ENCODE assay signal across 8 cellular contexts in genomic region chr9:5608298-5609254, GRCh38. TPM values are rescaled to one million over a fixed set of nuclear protein-coding genes. Genes with fewer than 3 reads are reported as not detected.
DNase-seq lines count a peak whose midpoint lies in the region; ATAC-seq, FAIRE-seq and TF ChIP-seq lines count a peak whose summit lies in the region.

No MANE protein-coding gene starts in this region.

- peaks cover 0 to 2% (median 0%) of the 10 kb centered on the region in 3 donors for H3K36me3 Mint-ChIP-seq in CD8-positive, alpha-beta memory T cell
- H3K36me3 Mint-ChIP-seq in progenitor cell of endocrine pancreas (ENCODE audit: insufficient read depth) (peaks cover 2% of the 10 kb centered on the region), endothelial cell (ENCODE audit: low read depth, unreplicated experiment) (no peaks in the 10 kb centered on the region)

- H3K4me1 ChIP-seq in CD8-positive, alpha-beta memory T cell (ENCODE audit: insufficient read depth, low read length): peaks cover 10% of the 10 kb centered on the region
- H3K4me1 ChIP-seq in OCI-LY7 (ENCODE audit: insufficient read depth, low read length, poor library complexity, severe bottlenecking) (peaks cover 21% of the 10 kb centered on the region), small intestine (ENCODE audit: control insufficient read depth in 2 of 2, insufficient read depth in 1 of 2, low read depth in 1 of 2, low read length in 1 of 2) (no peaks in the 10 kb centered on the region)

- peaks cover 6% of the 10 kb centered on the region; the same call in 1 of the 2 replicates for H3K79me2 ChIP-seq in OCI-LY7 (ENCODE audit: insufficient read depth, low read depth, low read length)

- 19 to 44% (median 36%) methylated on average over 6 of the region's 6 CpGs for WGBS in small intestine, 3 donors

- H3K9me2 ChIP-seq in OCI-LY7 (ENCODE audit: insufficient read depth, low read length): no peaks in the 10 kb centered on the region

- CTCF ChIA-PET in CD8-positive, alpha-beta memory T cell (lab: Charles Lee): no interaction called here
- CTCF ChIA-PET in OCI-LY7 (lab: Charles Lee; ENCODE audit: unreplicated experiment): no interaction called here

- H3K4me3 ChIP-seq in CD8-positive, alpha-beta memory T cell (ENCODE audit: low read length): peak overlapping the region; percentile 30
- peak overlapping the region; percentile 60 for H3K4me3 ChIP-seq in OCI-LY7 (ENCODE audit: low read depth, low read length, poor library complexity, severe bottlenecking)
- H3K4me3 ChIP-seq in fibroblast of pulmonary artery (replicated peaks; ENCODE audit: low read depth, low read length): peak overlapping the region; percentile 2
- peak overlapping the region in 1 of 2 donors; percentile 50 for H3K4me3 ChIP-seq in small intestine (ENCODE audit: low read depth in 1 of 2, low read length in 2 of 2)

- H2AFZ ChIP-seq in OCI-LY7 (ENCODE audit: low read length): peak overlapping the region; percentile 11; the same call in 1 of the 2 replicates

- H3K27ac ChIP-seq in CD8-positive, alpha-beta memory T cell (ENCODE audit: low read depth, low read length): no peak overlapping the region
- H3K27ac ChIP-seq in OCI-LY7 (ENCODE audit: low read depth, low read length, poor library complexity, severe bottlenecking): peak overlapping the region; percentile 34
- peak overlapping the region; percentile 48 to 86 for H3K27ac ChIP-seq in small intestine (ENCODE audit: low read depth in 1 of 2, low read length in 1 of 2)

- DNase-seq in CD8-positive, alpha-beta memory T cell: no peak
- DNase-seq in OCI-LY7 (ENCODE audit: low spot score): peak; percentile 41
- DNase-seq in fibroblast of pulmonary artery (ENCODE audit: low read depth): peak; percentile 12
- DNase-seq in small intestine: peak; percentile 75
- no peak for DNase-seq in stimulated activated CD4-positive, alpha-beta T cell treated with anti-CD3 and anti-CD28 coated beads, Interleukin-2, amount 100 ng/mL, for 48 hours
- no peak for DNase-seq in progenitor cell of endocrine pancreas (ENCODE audit: low spot score, unreplicated experiment)
- no peak for DNase-seq in endothelial cell (ENCODE audit: low spot score)

- no peaks in the 10 kb centered on the region for H3K9me3 Mint-ChIP-seq in CD8-positive, alpha-beta memory T cell
- H3K9me3 Mint-ChIP-seq in progenitor cell of endocrine pancreas (ENCODE audit: low read depth) (peaks cover 4% of the 10 kb centered on the region), endothelial cell (ENCODE audit: unreplicated experiment) (no peaks in the 10 kb centered on the region)

- H3K27me3 Mint-ChIP-seq in CD8-positive, alpha-beta memory T cell: no peaks in the 10 kb centered on the region
- H3K27me3 Mint-ChIP-seq in progenitor cell of endocrine pancreas: no peaks in the 10 kb centered on the region
- H3K27me3 Mint-ChIP-seq in endothelial cell (ENCODE audit: unreplicated experiment): no peaks in the 10 kb centered on the region

- peak; percentile 32; the same call in 1 of the 2 replicates for TF ChIP-seq CTCF in OCI-LY7 (conservative IDR thresholded peaks at IDR 0.05; ENCODE audit: low read length)
- TF ChIP-seq CTCF in fibroblast of pulmonary artery (IDR thresholded peaks at IDR 0.05; ENCODE audit: low read length, missing control alignments): no peak
- no peak for TF ChIP-seq CTCF in progenitor cell of endocrine pancreas (IDR thresholded peaks at IDR 0.05; ENCODE audit: unreplicated experiment)
- no peak for TF ChIP-seq CTCF in endothelial cell (IDR thresholded peaks at IDR 0.05; ENCODE audit: unreplicated experiment)

- POLR2A ChIA-PET in CD8-positive, alpha-beta memory T cell (lab: Charles Lee): no interaction called here
- POLR2A ChIA-PET in OCI-LY7 (lab: Charles Lee): interaction anchor here (0.7 to 4.8 kb wide), 8 partner anchors 11 to 906 kb away, joined by 3 to 25 read pairs (median 6); partner anchors contain the start of gene RIC1

- BruUV-seq in OCI-LY7 (replicated peaks; lab: Mats Ljungman, UMichigan): no TSS peak

- FAIRE-seq in small intestine (lab: Jason Lieb, UNC): peak; percentile 23

- no peaks in the 10 kb centered on the region for H4K20me1 ChIP-seq in OCI-LY7 (ENCODE audit: insufficient read depth, low read length)

- peak; percentile 64 for ATAC-seq in GM21447 (IDR thresholded peaks at IDR 0.05; ENCODE audit: unreplicated experiment)

- H3K36me3 ChIP-seq in CD8-positive, alpha-beta memory T cell (ENCODE audit: insufficient read depth, low read length): no peaks in the 10 kb centered on the region
- H3K36me3 ChIP-seq in OCI-LY7 (ENCODE audit: insufficient read depth, low read length) (peaks cover 38% of the 10 kb centered on the region), small intestine (ENCODE audit: control insufficient read depth in 2 of 2, insufficient read depth in 2 of 2, low read length in 2 of 2) (no peaks in the 10 kb centered on the region)

- H3K27ac Mint-ChIP-seq in CD8-positive, alpha-beta memory T cell: peak overlapping the region in 4 of 8 donors; percentile 26 to 81 (median 62)
- H3K27ac Mint-ChIP-seq in progenitor cell of endocrine pancreas (no peak overlapping the region), endothelial cell (ENCODE audit: unreplicated experiment) (no peak overlapping the region)

- peaks cover 9 to 15% (median 10%) of the 10 kb centered on the region in 3 donors for H3K4me1 Mint-ChIP-seq in CD8-positive, alpha-beta memory T cell
- peaks cover 5% of the 10 kb centered on the region for H3K4me1 Mint-ChIP-seq in progenitor cell of endocrine pancreas (ENCODE audit: low read depth)
- H3K4me1 Mint-ChIP-seq in endothelial cell (ENCODE audit: unreplicated experiment): no peaks in the 10 kb centered on the region

- H3K4me3 Mint-ChIP-seq in CD8-positive, alpha-beta memory T cell: peak overlapping the region in 6 of 7 donors; percentile 18 to 71 (median 54)
- no peak overlapping the region for H3K4me3 Mint-ChIP-seq in progenitor cell of endocrine pancreas (ENCODE audit: low read depth)
- no peak overlapping the region for H3K4me3 Mint-ChIP-seq in endothelial cell (ENCODE audit: unreplicated experiment)

- peak overlapping the region; percentile 69 for H3K4me2 ChIP-seq in OCI-LY7 (ENCODE audit: low read length)

- H3K27me3 ChIP-seq in CD8-positive, alpha-beta memory T cell (ENCODE audit: insufficient read depth, low read length, poor library complexity, severe bottlenecking): no peaks in the 10 kb centered on the region
- H3K27me3 ChIP-seq in small intestine (ENCODE audit: control insufficient read depth in 2 of 2, insufficient read depth in 2 of 2, low read length in 2 of 2): no peaks in the 10 kb centered on the region

- intact Hi-C loops in OCI-LY7 (cut with micrococcal nuclease; ENCODE audit: unreplicated experiment): no loop called here

- no peaks in the 10 kb centered on the region for H3K9me3 ChIP-seq in CD8-positive, alpha-beta memory T cell (ENCODE audit: low read length)
- H3K9me3 ChIP-seq in OCI-LY7 (ENCODE audit: low read length) (peaks cover 13% of the 10 kb centered on the region; the same call in 1 of the 2 replicates), small intestine (ENCODE audit: control insufficient read depth, low read depth) (no peaks in the 10 kb centered on the region)

RNA-seq across cellular contexts. Expression of gene RIC1, which starts 20.3 kb away (rescaled TPM):
- total RNA-seq in CD8-positive, alpha-beta memory T cell: 10 to 100 TPM; 13.2 to 15.0 TPM
- polyA plus RNA-seq in CD8-positive, alpha-beta memory T cell: 6.3 TPM
- 72.9 and 77.0 TPM in 2 replicates for total RNA-seq in OCI-LY7 (2014; rRNA removed; shearing (Covaris generic))
- total RNA-seq in OCI-LY7 (2022) (83.9 and 84.6 TPM in 2 replicates), progenitor cell of endocrine pancreas (24.2 and 25.1 TPM in 2 replicates), endothelial cell (ENCODE audit: unreplicated experiment) (20.4 TPM)
- polyA plus RNA-seq in small intestine: 1 to 10 TPM; 3.9 to 7.6 (median 6.0) TPM

Comparison
In these comparisons a context has a peak if more than half of its experiments do, and no peak if none do; other contexts are left out.
1. DNase-seq: peak in OCI-LY7 (single experiment), fibroblast of pulmonary artery (single experiment) and small intestine (single experiment); none in CD8-positive, alpha-beta memory T cell (0 of 5), stimulated activated CD4-positive, alpha-beta T cell treated with anti-CD3 and anti-CD28 coated beads, Interleukin-2, amount 100 ng/mL, for 48 hours (0 of 2), progenitor cell of endocrine pancreas (single experiment) and endothelial cell (single experiment).
2. H3K4me3 Mint-ChIP-seq: peak in CD8-positive, alpha-beta memory T cell (6 of 7); none in progenitor cell of endocrine pancreas (single experiment) and endothelial cell (single experiment).